Comparison of ENCODE assay signal across 29 cellular contexts in genomic region chr12:28180791-28181190, GRCh38.
"Had no signal": no experiment of that assay in that cellular context is flagged by ENCODE, and none has a peak within 500 bp of the region (broad histone marks: within the 10 kb centered on the region; RNA-seq: fewer than 3 reads in every experiment).

No MANE protein-coding gene starts in this region.

- H3K4me3 ChIP-seq: coronary artery, dorsolateral prefrontal cortex, gastrocnemius medialis, heart left ventricle had no signal

- H3K4me1 ChIP-seq: foreskin keratinocyte, gastrocnemius medialis, heart left ventricle had no signal

- ATAC-seq: activated CD4-positive, alpha-beta T cell treated with anti-CD3 and anti-CD28 coated beads for 36 hours; activated naive CD4-positive, alpha-beta T cell treated with anti-CD3 and anti-CD28 coated beads, Interleukin-2, amount 50 U/mL, for 72 hours; activated T-cell treated with anti-CD3 and anti-CD28 coated beads, Interleukin-2, amount 50 U/mL, for 72 hours; esophagus mucosa; foreskin keratinocyte; gastrocnemius medialis; heart left ventricle; T-helper 17 cell had no signal

- DNase-seq: activated CD4-positive, alpha-beta memory T cell treated with anti-CD3 and anti-CD28 coated beads for 36 hours; activated CD4-positive, alpha-beta T cell treated with anti-CD3 and anti-CD28 coated beads for 36 hours; activated CD4-positive, alpha-beta T cell treated with anti-CD3 and anti-CD28 coated beads, Interleukin-2, amount 10 ng/mL, durations not matched to agents 24 days and 14 days; activated CD4-positive, CD25-positive, alpha-beta regulatory T cell; activated CD4-positive, CD25-positive, alpha-beta regulatory T cell treated with anti-CD3 and anti-CD28 coated beads, Interleukin-2, amount 50 U/mL, for 72 hours; activated CD8-positive, alpha-beta memory T cell treated with anti-CD3 and anti-CD28 coated beads, Interleukin-2, amount 50 U/mL, for 48 hours; activated gamma-delta T cell; activated naive CD4-positive, alpha-beta T cell; activated naive CD4-positive, alpha-beta T cell treated with anti-CD3 and anti-CD28 coated beads, Interleukin-2, amount 10 ng/mL, durations not matched to agents 7 days and 5 days; activated naive CD8-positive, alpha-beta T cell treated with anti-CD3 and anti-CD28 coated beads, Interleukin-2, amount 10 ng/mL, durations not matched to agents 7 days and 5 days; activated T-cell treated with anti-CD3 and anti-CD28 coated beads for 4 hours; activated T-cell treated with anti-CD3 and anti-CD28 coated beads, Interleukin-2, amount 50 U/mL, for 24 hours; activated T-cell treated with anti-CD3 and anti-CD28 coated beads, Interleukin-2, amount 50 U/mL, for 72 hours; amniotic stem cell; anterior cingulate cortex; brain microvascular endothelial cell; dorsolateral prefrontal cortex; effector memory CD4-positive, alpha-beta T cell; endodermal cell; foreskin keratinocyte; gastrocnemius medialis; glutamatergic neuron; heart left ventricle; T-helper 1 cell; T-helper 17 cell; T1000 had no signal

- H3K36me3 ChIP-seq: brain microvascular endothelial cell, gastrocnemius medialis, heart left ventricle had no signal

- H3K9me3 ChIP-seq: gastrocnemius medialis, heart left ventricle had no signal

- H3K27ac ChIP-seq: brain microvascular endothelial cell, coronary artery, dorsolateral prefrontal cortex, foreskin keratinocyte, gastrocnemius medialis, heart left ventricle had no signal

- H3K27me3 ChIP-seq: brain microvascular endothelial cell, dorsolateral prefrontal cortex, foreskin keratinocyte, gastrocnemius medialis, heart left ventricle had no signal
